ENCODE assay signal across 1 cellular context in the genomic region with DNA sequence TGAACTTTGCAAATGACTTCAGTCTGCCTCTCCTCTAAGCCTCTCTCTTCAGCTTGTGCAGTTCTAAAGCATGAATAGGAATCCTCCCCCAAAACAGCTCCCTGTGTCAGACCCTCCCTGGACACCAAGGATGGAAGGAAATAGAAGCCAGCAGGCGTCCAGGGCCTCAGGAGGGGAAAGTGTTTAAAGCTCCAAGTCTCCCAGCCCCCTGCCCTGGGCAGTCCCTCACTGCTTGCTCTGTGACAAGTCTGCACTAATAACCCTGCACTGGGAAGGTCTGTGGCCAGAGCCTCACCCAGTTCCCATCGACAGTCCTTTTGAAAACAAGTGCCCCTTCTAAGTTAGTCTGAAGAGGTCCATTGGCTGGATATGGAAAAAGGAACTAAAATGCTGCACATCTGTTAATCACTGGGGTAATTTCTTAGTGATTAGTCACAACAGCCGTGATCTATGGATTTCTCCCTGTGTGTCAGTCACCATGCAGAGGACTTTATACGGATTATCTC.
TF ChIP-seq lines count a peak whose summit lies in the region.

No MANE protein-coding gene starts in this region.

TF ChIP-seq in HepG2, 621 proteins besides CTCF, POLR2A, EP300 and RAD21 (continued from another document):
- TF ChIP-seq, protein P1, sequence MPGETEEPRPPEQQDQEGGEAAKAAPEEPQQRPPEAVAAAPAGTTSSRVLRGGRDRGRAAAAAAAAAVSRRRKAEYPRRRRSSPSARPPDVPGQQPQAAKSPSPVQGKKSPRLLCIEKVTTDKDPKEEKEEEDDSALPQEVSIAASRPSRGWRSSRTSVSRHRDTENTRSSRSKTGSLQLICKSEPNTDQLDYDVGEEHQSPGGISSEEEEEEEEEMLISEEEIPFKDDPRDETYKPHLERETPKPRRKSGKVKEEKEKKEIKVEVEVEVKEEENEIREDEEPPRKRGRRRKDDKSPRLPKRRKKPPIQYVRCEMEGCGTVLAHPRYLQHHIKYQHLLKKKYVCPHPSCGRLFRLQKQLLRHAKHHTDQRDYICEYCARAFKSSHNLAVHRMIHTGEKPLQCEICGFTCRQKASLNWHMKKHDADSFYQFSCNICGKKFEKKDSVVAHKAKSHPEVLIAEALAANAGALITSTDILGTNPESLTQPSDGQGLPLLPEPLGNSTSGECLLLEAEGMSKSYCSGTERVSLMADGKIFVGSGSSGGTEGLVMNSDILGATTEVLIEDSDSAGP (CRISPR knock-in tag; IDR thresholded peaks at IDR 0.05; ENCODE audit: borderline replicate concordance), result no peak
- TF ChIP-seq RBFOX2 (IDR thresholded peaks at IDR 0.05; ENCODE audit: low read depth, low read length), result no peak
- TF ChIP-seq SIX4 (CRISPR knock-in tag; IDR thresholded peaks at IDR 0.05), result no peak
- TF ChIP-seq ZNF7 (CRISPR knock-in tag; IDR thresholded peaks at IDR 0.05), result no peak
- TF ChIP-seq HDAC2 (CRISPR knock-in tag; IDR thresholded peaks at IDR 0.05), result no peak
- TF ChIP-seq ARNT (IDR thresholded peaks at IDR 0.05), result no peak
- no peak for TF ChIP-seq ADNP (CRISPR knock-in tag; IDR thresholded peaks at IDR 0.05)
- no peak for TF ChIP-seq TEAD3 (CRISPR knock-in tag; optimal IDR thresholded peaks at IDR 0.05; ENCODE audit: borderline replicate concordance)
- TF ChIP-seq GTF2F1 (IDR thresholded peaks at IDR 0.05; ENCODE audit: low read length), result no peak
- no peak for TF ChIP-seq ZNF430 (CRISPR knock-in tag; IDR thresholded peaks at IDR 0.05)
